ENCODE assay signal across 26 cellular contexts in the genomic region with DNA sequence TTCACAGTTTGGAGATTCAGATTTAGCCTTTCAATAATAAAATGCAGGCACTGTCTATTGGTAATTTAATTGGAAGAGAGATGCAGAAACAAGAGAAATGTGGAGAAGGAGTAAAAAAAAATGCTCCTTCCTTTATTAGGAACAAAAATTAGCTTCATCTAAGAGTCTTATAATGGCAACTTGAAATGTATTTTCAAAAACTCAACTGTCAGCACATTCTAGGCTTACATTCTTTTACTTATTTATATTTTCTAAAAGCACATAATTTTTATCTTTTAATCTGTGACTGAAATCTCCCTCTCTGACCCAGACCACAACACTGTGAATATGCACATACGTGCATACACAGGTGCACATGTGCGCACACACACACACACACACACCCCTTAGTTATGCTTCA.
"Had no signal": no experiment of that assay in that cellular context is flagged by ENCODE, and none has a peak within 500 bp of the region (broad histone marks: within the 10 kb centered on the region; RNA-seq: fewer than 3 reads in every experiment).

No MANE protein-coding gene starts in this region.

- FAIRE-seq: endometrium, islet of Langerhans, keratinocyte had no signal

- ATAC-seq: effector memory CD8-positive, alpha-beta T cell; esophagus mucosa; gastrocnemius medialis; heart right ventricle; left cardiac atrium; left lung; left ventricle myocardium superior; lower lobe of right lung; mucosa of descending colon had no signal

- H3K9me3 ChIP-seq: colonic mucosa, esophagus squamous epithelium, gastrocnemius medialis, heart right ventricle, left lung, lower lobe of right lung, mucosa of descending colon had no signal

- H3K27ac ChIP-seq: colonic mucosa, epithelial cell of prostate, esophagus squamous epithelium, gastrocnemius medialis, heart right ventricle, left lung, lower lobe of right lung had no signal

- DNase-seq: colonic mucosa; cortex of kidney; effector CD8-positive, alpha-beta T cell; effector memory CD8-positive, alpha-beta T cell; endodermal cell; erythroblast; esophagus squamous epithelium; foreskin fibroblast; foreskin melanocyte; gastrocnemius medialis; glutamatergic neuron; head of caudate nucleus; heart right ventricle; hippocampal formation; left cardiac atrium; left lung; left ventricle myocardium superior; lower lobe of right lung; mesenchymal stem cell; mucosa of descending colon; naive B cell had no signal

- H3K36me3 ChIP-seq: colonic mucosa, esophagus squamous epithelium, gastrocnemius medialis, heart right ventricle, left lung, lower lobe of right lung had no signal

- H3K4me3 ChIP-seq: colonic mucosa, esophagus squamous epithelium, gastrocnemius medialis, heart right ventricle, left lung, lower lobe of right lung, mucosa of descending colon had no signal

- H3K4me1 ChIP-seq: colonic mucosa, esophagus squamous epithelium, lower lobe of right lung had no signal

- H3K27me3 ChIP-seq: colonic mucosa, esophagus squamous epithelium, gastrocnemius medialis, heart right ventricle, left lung had no signal
